ENCODE assay signal across 1 cellular context in genomic region chr6:5030596-5031136, GRCh38.
TF ChIP-seq lines count a peak whose summit lies in the region.

No MANE protein-coding gene starts in this region.

TF ChIP-seq in HepG2, 621 proteins besides CTCF, POLR2A, EP300 and RAD21 (continued from another document and continues in another):
- TF ChIP-seq ZNF275 (CRISPR knock-in tag; IDR thresholded peaks at IDR 0.05; ENCODE audit: borderline replicate concordance): no peak
- TF ChIP-seq ZNF143 (CRISPR knock-in tag; IDR thresholded peaks at IDR 0.05): peak; percentile 17; the same call in 1 of the 2 replicates
- TF ChIP-seq MXD4 (CRISPR knock-in tag; IDR thresholded peaks at IDR 0.05): peak; percentile 52; the same call in 1 of the 2 replicates
- TF ChIP-seq GRHL1 (CRISPR knock-in tag; conservative IDR thresholded peaks at IDR 0.05): no peak
- TF ChIP-seq CAMTA2 (CRISPR knock-in tag; IDR thresholded peaks at IDR 0.05; ENCODE audit: borderline replicate concordance): no peak
- TF ChIP-seq BORCS8-MEF2B (CRISPR knock-in tag; IDR thresholded peaks at IDR 0.05): 0 out of 2 replicates have a peak, but pooled peaks have one; percentile 35
- TF ChIP-seq SOX5 (CRISPR knock-in tag; IDR thresholded peaks at IDR 0.05; ENCODE audit: borderline replicate concordance): 0 out of 2 replicates have a peak, but pooled peaks have one; percentile 18
- peak; percentile 87; the same call in 1 of the 2 replicates for TF ChIP-seq ZNF136 (CRISPR knock-in tag; IDR thresholded peaks at IDR 0.05; ENCODE audit: low read depth)
- TF ChIP-seq ZNF749 (CRISPR knock-in tag; IDR thresholded peaks at IDR 0.05; ENCODE audit: borderline replicate concordance): no peak; the same call in 1 of the 2 replicates
- no peak for TF ChIP-seq ZNF414 (CRISPR knock-in tag; IDR thresholded peaks at IDR 0.05)
- no peak for TF ChIP-seq JUND (CRISPR knock-in tag; IDR thresholded peaks at IDR 0.05)
- no peak for TF ChIP-seq REXO4 (CRISPR knock-in tag; IDR thresholded peaks at IDR 0.05; ENCODE audit: borderline replicate concordance)
- TF ChIP-seq ZNF709 (CRISPR knock-in tag; IDR thresholded peaks at IDR 0.05): no peak
- TF ChIP-seq POGZ (CRISPR knock-in tag; IDR thresholded peaks at IDR 0.05): peak; percentile 86
- TF ChIP-seq ZNF562 (CRISPR knock-in tag; IDR thresholded peaks at IDR 0.05; ENCODE audit: borderline replicate concordance): no peak
- TF ChIP-seq LCORL (IDR thresholded peaks at IDR 0.05): no peak
- no peak for TF ChIP-seq LCORL (CRISPR knock-in tag; IDR thresholded peaks at IDR 0.05)
- peak; percentile 87 for TF ChIP-seq YY1 (IDR thresholded peaks at IDR 0.05; ENCODE audit: insufficient read depth, insufficient replicate concordance, low read depth, low read length)
- TF ChIP-seq ZNF142 (CRISPR knock-in tag; IDR thresholded peaks at IDR 0.05): no peak
- TF ChIP-seq CEBPG (CRISPR knock-in tag; IDR thresholded peaks at IDR 0.05): 0 out of 2 replicates have a peak, but pooled peaks have one; percentile 41
- TF ChIP-seq ZFP91 (CRISPR knock-in tag; IDR thresholded peaks at IDR 0.05; ENCODE audit: borderline replicate concordance): peak; percentile 80
- no peak for TF ChIP-seq IKZF1 (IDR thresholded peaks at IDR 0.05)
- TF ChIP-seq ELF3 (CRISPR knock-in tag; IDR thresholded peaks at IDR 0.05): peak; percentile 87
- TF ChIP-seq PTBP1 (IDR thresholded peaks at IDR 0.05; ENCODE audit: low read depth, low read length, poor library complexity, severe bottlenecking): no peak
- 0 out of 2 replicates have a peak, but pooled peaks have one; percentile 17 for TF ChIP-seq ZHX2 (IDR thresholded peaks at IDR 0.05; ENCODE audit: low read depth)
- no peak for TF ChIP-seq ZHX2 (CRISPR knock-in tag; IDR thresholded peaks at IDR 0.05; ENCODE audit: borderline replicate concordance)
- TF ChIP-seq ZNF558 (CRISPR knock-in tag; IDR thresholded peaks at IDR 0.05; ENCODE audit: borderline replicate concordance): peak; percentile 36; the same call in 1 of the 2 replicates
- peak; percentile 45; the same call in 1 of the 2 replicates for TF ChIP-seq ZNF12 (CRISPR knock-in tag; IDR thresholded peaks at IDR 0.05)
- TF ChIP-seq SMC3 (IDR thresholded peaks at IDR 0.05; ENCODE audit: low read length): peak; percentile 97
- TF ChIP-seq ZBTB20 (CRISPR knock-in tag; IDR thresholded peaks at IDR 0.05; ENCODE audit: borderline replicate concordance, low read depth): 0 out of 2 replicates have a peak, but pooled peaks have one; percentile 20
- no peak for TF ChIP-seq CHD2 (IDR thresholded peaks at IDR 0.05; ENCODE audit: low read depth, low read length)
- TF ChIP-seq TCF12 (IDR thresholded peaks at IDR 0.05): no peak
- no peak for TF ChIP-seq TCF12 (CRISPR knock-in tag; IDR thresholded peaks at IDR 0.05)
- TF ChIP-seq TEAD2 (CRISPR knock-in tag; IDR thresholded peaks at IDR 0.05): no peak
- TF ChIP-seq ZNF232 (CRISPR knock-in tag; IDR thresholded peaks at IDR 0.05; ENCODE audit: borderline replicate concordance): no peak
- 0 out of 2 replicates have a peak, but pooled peaks have one; percentile 36 for TF ChIP-seq ZHX1 (CRISPR knock-in tag; IDR thresholded peaks at IDR 0.05; ENCODE audit: low read depth)
- TF ChIP-seq RXRB (CRISPR knock-in tag; IDR thresholded peaks at IDR 0.05; ENCODE audit: borderline replicate concordance): peak; percentile 68
- TF ChIP-seq SRSF9 (IDR thresholded peaks at IDR 0.05; ENCODE audit: borderline replicate concordance, insufficient read depth, low read depth, low read length, poor library complexity, severe bottlenecking): no peak
- peak; percentile 56; the same call in 1 of the 2 replicates for TF ChIP-seq HMG20A (CRISPR knock-in tag; IDR thresholded peaks at IDR 0.05; ENCODE audit: borderline replicate concordance)
- no peak for TF ChIP-seq E2F2 (CRISPR knock-in tag; IDR thresholded peaks at IDR 0.05; ENCODE audit: borderline replicate concordance)
